1 cellular context compared by ENCODE assay signal in the genomic region with DNA sequence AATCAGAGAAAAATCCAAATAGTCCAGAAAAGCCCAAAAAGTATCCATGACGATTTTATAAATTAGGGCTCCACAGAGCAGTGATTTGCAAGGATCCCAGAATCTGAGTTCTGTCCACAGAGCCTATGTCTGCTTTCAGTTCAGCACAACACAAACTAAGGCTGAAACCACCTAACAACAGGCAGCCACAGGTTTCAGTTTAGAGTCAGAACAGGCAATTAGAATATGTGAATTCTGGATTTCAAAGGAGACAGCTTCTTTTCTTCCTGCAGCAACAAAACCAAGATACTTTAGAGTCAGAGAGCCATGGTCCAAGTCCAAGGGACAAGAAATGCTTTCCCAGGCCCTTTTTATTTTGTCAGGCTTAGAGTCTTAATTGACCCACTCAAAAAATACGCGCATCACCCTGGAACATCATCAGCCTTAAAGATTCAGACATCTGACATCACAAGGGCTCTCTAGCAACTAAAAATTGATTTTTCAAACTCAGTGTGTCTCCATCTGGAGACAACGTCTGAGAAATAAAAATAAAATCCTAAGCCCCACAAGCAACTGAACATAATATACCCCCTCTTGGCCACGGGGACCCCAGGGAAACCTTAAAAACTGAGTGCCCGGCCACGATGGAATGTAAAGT.
TF ChIP-seq lines count a peak whose summit lies in the region.

No MANE protein-coding gene starts in this region.

TF ChIP-seq in HepG2, 621 proteins besides CTCF, POLR2A, EP300 and RAD21:
- TF ChIP-seq YEATS2 (CRISPR knock-in tag; IDR thresholded peaks at IDR 0.05; ENCODE audit: borderline replicate concordance) (no peak), ZNF17 (CRISPR knock-in tag; IDR thresholded peaks at IDR 0.05) (no peak), ZNF878 (CRISPR knock-in tag; IDR thresholded peaks at IDR 0.05) (0 out of 2 replicates have a peak, but pooled peaks have one; percentile 3), PHF21A (CRISPR knock-in tag; IDR thresholded peaks at IDR 0.05) (0 out of 2 replicates have a peak, but pooled peaks have one; percentile 1), ZNF430 (CRISPR knock-in tag; IDR thresholded peaks at IDR 0.05) (no peak), RBM39 (IDR thresholded peaks at IDR 0.05; ENCODE audit: low read depth, low read length, poor library complexity, severe bottlenecking) (no peak)
- TF ChIP-seq, protein P1, sequence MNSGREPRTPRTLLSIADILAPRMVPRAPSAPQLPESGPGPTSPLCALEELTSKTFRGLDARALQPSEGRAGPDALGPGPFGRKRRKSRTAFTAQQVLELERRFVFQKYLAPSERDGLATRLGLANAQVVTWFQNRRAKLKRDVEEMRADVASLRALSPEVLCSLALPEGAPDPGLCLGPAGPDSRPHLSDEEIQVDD (CRISPR knock-in tag; IDR thresholded peaks at IDR 0.05; ENCODE audit: borderline replicate concordance), result no peak
- TF ChIP-seq, protein P2, sequence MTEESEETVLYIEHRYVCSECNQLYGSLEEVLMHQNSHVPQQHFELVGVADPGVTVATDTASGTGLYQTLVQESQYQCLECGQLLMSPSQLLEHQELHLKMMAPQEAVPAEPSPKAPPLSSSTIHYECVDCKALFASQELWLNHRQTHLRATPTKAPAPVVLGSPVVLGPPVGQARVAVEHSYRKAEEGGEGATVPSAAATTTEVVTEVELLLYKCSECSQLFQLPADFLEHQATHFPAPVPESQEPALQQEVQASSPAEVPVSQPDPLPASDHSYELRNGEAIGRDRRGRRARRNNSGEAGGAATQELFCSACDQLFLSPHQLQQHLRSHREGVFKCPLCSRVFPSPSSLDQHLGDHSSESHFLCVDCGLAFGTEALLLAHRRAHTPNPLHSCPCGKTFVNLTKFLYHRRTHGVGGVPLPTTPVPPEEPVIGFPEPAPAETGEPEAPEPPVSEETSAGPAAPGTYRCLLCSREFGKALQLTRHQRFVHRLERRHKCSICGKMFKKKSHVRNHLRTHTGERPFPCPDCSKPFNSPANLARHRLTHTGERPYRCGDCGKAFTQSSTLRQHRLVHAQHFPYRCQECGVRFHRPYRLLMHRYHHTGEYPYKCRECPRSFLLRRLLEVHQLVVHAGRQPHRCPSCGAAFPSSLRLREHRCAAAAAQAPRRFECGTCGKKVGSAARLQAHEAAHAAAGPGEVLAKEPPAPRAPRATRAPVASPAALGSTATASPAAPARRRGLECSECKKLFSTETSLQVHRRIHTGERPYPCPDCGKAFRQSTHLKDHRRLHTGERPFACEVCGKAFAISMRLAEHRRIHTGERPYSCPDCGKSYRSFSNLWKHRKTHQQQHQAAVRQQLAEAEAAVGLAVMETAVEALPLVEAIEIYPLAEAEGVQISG (CRISPR knock-in tag; IDR thresholded peaks at IDR 0.05), result 0 out of 2 replicates have a peak, but pooled peaks have one; percentile 1
